Comparison of ENCODE assay signal across 8 cellular contexts in the genomic region with DNA sequence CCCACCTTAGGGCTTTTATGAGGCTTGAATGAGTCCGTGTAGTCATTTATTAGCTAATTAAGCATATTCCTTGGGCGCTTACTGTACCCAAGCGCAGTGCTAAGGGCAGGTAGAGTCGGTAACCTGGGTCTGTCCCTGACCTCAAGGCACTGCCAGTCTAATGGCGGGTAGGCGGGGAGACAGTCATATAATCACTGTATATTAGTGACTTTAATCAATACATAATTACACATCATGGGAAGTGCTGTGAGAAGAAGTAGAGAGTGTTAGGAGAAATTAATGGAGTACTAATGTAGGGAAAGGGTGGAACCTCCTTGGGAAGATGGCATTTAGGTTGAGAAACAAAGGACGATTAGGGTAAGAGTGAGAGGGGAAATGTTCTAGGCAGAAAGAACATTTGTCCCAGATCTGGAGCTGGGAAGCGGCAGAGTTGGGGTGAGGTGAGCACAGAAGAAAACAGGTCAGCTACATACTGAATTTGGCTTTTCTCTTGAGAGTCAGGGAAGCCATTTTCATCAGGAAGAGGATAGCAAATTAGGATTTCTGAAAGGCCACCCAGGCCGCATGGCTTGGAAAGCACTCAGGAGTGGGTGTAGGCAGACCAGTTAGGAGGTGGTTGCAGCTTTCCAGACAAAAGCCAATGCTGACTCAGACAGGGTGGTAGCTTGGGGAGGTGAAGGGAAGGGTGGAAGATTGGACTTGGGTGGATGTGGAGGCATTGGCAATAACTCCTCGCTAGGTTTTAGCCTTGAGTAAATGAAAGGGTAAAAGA. TPM values are rescaled to one million over a fixed set of nuclear protein-coding genes. Genes with fewer than 3 reads are reported as not detected.
DNase-seq lines count a peak whose midpoint lies in the region; ATAC-seq and TF ChIP-seq lines count a peak whose summit lies in the region.

No MANE protein-coding gene starts in this region.

- H3K4me3 Mint-ChIP-seq in activated naive CD4-positive, alpha-beta T cell treated with anti-CD3 and anti-CD28 coated beads, Interleukin-2, amount 10 ng/mL, durations not matched to agents 7 days and 5 days, result peak overlapping the region; percentile 80
- H3K4me3 Mint-ChIP-seq in type B pancreatic cell, result peak overlapping the region; percentile 96

- H3K27me3 ChIP-seq in adipocyte (replicated peaks; ENCODE audit: control insufficient read depth, insufficient read depth, low read length), result no peaks in the 10 kb centered on the region

- intact Hi-C loops in lower leg skin (cut with DNase I; ENCODE audit: low total_unique reads), result loop anchor here (5.0 kb wide), 1 partner anchor 251 kb away; no protein-coding TSS in a partner anchor

- TF ChIP-seq CTCF in lower leg skin (IDR thresholded peaks at IDR 0.05) (no peak), type B pancreatic cell (conservative IDR thresholded peaks at IDR 0.05) (no peak)

- H3K27me3 Mint-ChIP-seq in activated naive CD4-positive, alpha-beta T cell treated with anti-CD3 and anti-CD28 coated beads, Interleukin-2, amount 10 ng/mL, durations not matched to agents 7 days and 5 days, result peaks cover 6% of the 10 kb centered on the region
- H3K27me3 Mint-ChIP-seq in type B pancreatic cell, result no peaks in the 10 kb centered on the region

- TF ChIP-seq POLR2A in lower leg skin (IDR thresholded peaks at IDR 0.05), result no peak

- peak overlapping the region; percentile 97 for H3K27ac Mint-ChIP-seq in activated naive CD4-positive, alpha-beta T cell treated with anti-CD3 and anti-CD28 coated beads, Interleukin-2, amount 10 ng/mL, durations not matched to agents 7 days and 5 days
- H3K27ac Mint-ChIP-seq in type B pancreatic cell, result peak overlapping the region; percentile 100

- ATAC-seq in HG03039 (IDR thresholded peaks at IDR 0.05; ENCODE audit: unreplicated experiment), result no peak

- CTCF ChIA-PET in activated naive CD4-positive, alpha-beta T cell treated with anti-CD3 and anti-CD28 coated beads, Interleukin-2, amount 10 ng/mL, durations not matched to agents 7 days and 5 days (lab: Charles Lee), result interaction anchor here (1.1 to 3.0 kb wide), 4 partner anchors 137 to 337 kb away, joined by 3 to 9 read pairs (median 4); no protein-coding TSS in a partner anchor

- no peaks in the 10 kb centered on the region for H3K9me3 Mint-ChIP-seq in activated naive CD4-positive, alpha-beta T cell treated with anti-CD3 and anti-CD28 coated beads, Interleukin-2, amount 10 ng/mL, durations not matched to agents 7 days and 5 days
- no peaks in the 10 kb centered on the region for H3K9me3 Mint-ChIP-seq in type B pancreatic cell

- no peaks in the 10 kb centered on the region for H3K36me3 Mint-ChIP-seq in activated naive CD4-positive, alpha-beta T cell treated with anti-CD3 and anti-CD28 coated beads, Interleukin-2, amount 10 ng/mL, durations not matched to agents 7 days and 5 days
- H3K36me3 Mint-ChIP-seq in type B pancreatic cell, result peaks cover 14% of the 10 kb centered on the region

- peak overlapping the region; percentile 97 for H3K9ac ChIP-seq in adipocyte (ENCODE audit: low read length)

- H3K4me1 ChIP-seq in adipocyte (ENCODE audit: control insufficient read depth, insufficient read depth, low read length), result peaks cover 33% of the 10 kb centered on the region

- H3K36me3 ChIP-seq in adipocyte (ENCODE audit: control insufficient read depth, insufficient read depth, low read length, severe bottlenecking), result no peaks in the 10 kb centered on the region

- no peak for DNase-seq in activated naive CD4-positive, alpha-beta T cell treated with anti-CD3 and anti-CD28 coated beads, Interleukin-2, amount 10 ng/mL, durations not matched to agents 7 days and 5 days
- no peak for DNase-seq in activated naive CD4-positive, alpha-beta T cell (lab: John Stamatoyannopoulos, UW)
- DNase-seq in adipocyte (ENCODE audit: low read depth) (no peak), lower leg skin (ENCODE audit: low spot score in 2 of 2) (peak in 1 of 2 donors; percentile 76), type B pancreatic cell (ENCODE audit: extremely low spot score, unreplicated experiment) (peak; percentile 27), hippocampal formation (lab: John Stamatoyannopoulos, UW) (no peak), GF-D8 (lab: John Stamatoyannopoulos, UW) (no peak)

- peaks cover 40% of the 10 kb centered on the region for H3K4me1 Mint-ChIP-seq in activated naive CD4-positive, alpha-beta T cell treated with anti-CD3 and anti-CD28 coated beads, Interleukin-2, amount 10 ng/mL, durations not matched to agents 7 days and 5 days
- H3K4me1 Mint-ChIP-seq in type B pancreatic cell (ENCODE audit: unreplicated experiment), result peaks cover 39% of the 10 kb centered on the region

- 31 to 37% methylated on average over 10 of the region's 10 CpGs for WGBS in lower leg skin, 2 donors

- H3K4me3 ChIP-seq in adipocyte (ENCODE audit: low read length) (peak overlapping the region; percentile 88), lower leg skin (ENCODE audit: low read depth, poor library complexity, severe bottlenecking) (peak overlapping the region; percentile 45)

- H3K9me3 ChIP-seq in adipocyte (ENCODE audit: control insufficient read depth, low read length), result no peaks in the 10 kb centered on the region

RNA-seq across cellular contexts. Expression of a gene that starts 1.0 kb away (rescaled TPM):
- 100 to 1,000 TPM in 3 of 4 donors, 10 to 100 TPM in 1; 91.3 to 136 (median 103) TPM for total RNA-seq in lower leg skin
- 75.7 and 79.7 TPM in 2 replicates for total RNA-seq in type B pancreatic cell (ENCODE audit: low replicate concordance)

RNA-seq across cellular contexts. Expression of a gene that starts 7.6 kb away (rescaled TPM):
- total RNA-seq in lower leg skin (1 to 10 TPM; 1.3 to 3.8 (median 2.3) TPM), type B pancreatic cell (ENCODE audit: low replicate concordance) (19.2 and 114 TPM in 2 replicates)
